Comparison of ENCODE assay signal across 8 cellular contexts in the genomic region with DNA sequence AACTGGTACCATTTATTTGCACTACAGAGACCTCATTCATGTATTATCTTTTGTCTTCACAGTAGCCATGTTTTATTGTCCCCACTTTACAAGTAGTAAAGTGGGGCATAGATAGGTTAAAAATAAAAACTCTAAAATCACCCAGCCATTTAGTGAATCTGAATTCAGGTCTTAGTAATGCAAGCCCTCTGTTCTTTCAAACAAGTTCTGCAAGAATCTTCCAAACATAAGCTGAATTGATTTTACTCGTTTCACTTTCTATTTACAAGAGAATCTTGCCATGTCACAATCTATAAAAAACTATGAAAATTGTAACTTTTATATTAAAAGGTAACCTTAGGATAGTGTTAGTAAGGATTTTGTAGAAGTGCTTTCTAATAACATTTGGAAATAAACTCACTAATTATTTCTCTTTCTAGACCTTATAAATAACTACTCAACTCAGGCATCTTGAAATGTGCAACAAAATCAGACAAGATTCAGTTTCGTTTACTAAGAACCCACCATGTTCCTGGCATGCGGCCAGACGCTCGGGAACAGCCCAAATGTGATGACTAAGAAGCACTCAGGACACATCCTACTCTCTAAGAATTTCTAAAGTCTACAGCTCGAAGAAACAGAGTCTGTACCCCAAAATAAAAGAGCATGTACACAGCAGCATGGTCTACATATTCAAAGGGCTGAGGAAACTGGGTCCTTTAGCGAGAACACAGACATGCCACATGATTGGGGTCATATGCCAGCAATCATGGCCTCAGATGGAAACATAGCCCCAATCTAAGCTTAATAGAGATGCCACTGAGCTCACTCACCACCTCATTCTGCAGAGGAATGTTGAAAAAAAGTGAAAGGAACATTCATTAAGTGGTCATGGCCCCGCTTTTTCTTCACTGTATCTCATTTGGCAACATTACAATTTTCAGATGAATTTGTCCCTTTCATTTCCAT.
DNase-seq lines count a peak whose midpoint lies in the region; ATAC-seq and FAIRE-seq lines count a peak whose summit lies in the region.

No MANE protein-coding gene starts in this region.

- DNase-seq in RCC 7860 (ENCODE audit: low spot score): peak; percentile 47
- peak; percentile 86 for DNase-seq in activated naive CD4-positive, alpha-beta T cell treated with Interleukin-2 at 50 U/mL for 16 hours
- DNase-seq in medulla oblongata (ENCODE audit: extremely low spot score): peak; percentile 16
- peak; percentile 81 for DNase-seq in stimulated activated naive CD8-positive, alpha-beta T cell treated with anti-CD3 and anti-CD28 coated beads, Interleukin-15, Interleukin-2, amounts not matched to agents 100 U/mL and 50 U/mL, for 24 hours
- no peak for DNase-seq in HuH-7 (ENCODE audit: low spot score)
- no peak for DNase-seq in NCI-H1436 treated with DMSO at 0.1 percent for 48 hours (lab: John Stamatoyannopoulos, UW)

- ATAC-seq in GM18517 (IDR thresholded peaks at IDR 0.05; ENCODE audit: unreplicated experiment): peak; percentile 85
- peak; percentile 87 for ATAC-seq in HG02852 (IDR thresholded peaks at IDR 0.05; ENCODE audit: unreplicated experiment)
- ATAC-seq in stimulated activated naive CD8-positive, alpha-beta T cell treated with anti-CD3 and anti-CD28 coated beads, Interleukin-15, Interleukin-2, amounts not matched to agents 100 U/mL and 50 U/mL, for 24 hours: peak; percentile 75

- no peak for FAIRE-seq in RCC 7860 (lab: Jason Lieb, UNC)

Comparison
In these comparisons a context has a peak if more than half of its experiments do, and no peak if none do; other contexts are left out.
1. DNase-seq: peak in RCC 7860 (single experiment), activated naive CD4-positive, alpha-beta T cell treated with Interleukin-2 at 50 U/mL for 16 hours (single experiment), medulla oblongata (single experiment) and stimulated activated naive CD8-positive, alpha-beta T cell treated with anti-CD3 and anti-CD28 coated beads, Interleukin-15, Interleukin-2, amounts not matched to agents 100 U/mL and 50 U/mL, for 24 hours (single experiment); none in HuH-7 (single experiment) and NCI-H1436 treated with DMSO at 0.1 percent for 48 hours (single experiment).
2. Peak in every context shown above with its lines, with median percentiles within 50 percentile points of each other: ATAC-seq.